Comparison of ENCODE assay signal across 10 cellular contexts in the genomic region with DNA sequence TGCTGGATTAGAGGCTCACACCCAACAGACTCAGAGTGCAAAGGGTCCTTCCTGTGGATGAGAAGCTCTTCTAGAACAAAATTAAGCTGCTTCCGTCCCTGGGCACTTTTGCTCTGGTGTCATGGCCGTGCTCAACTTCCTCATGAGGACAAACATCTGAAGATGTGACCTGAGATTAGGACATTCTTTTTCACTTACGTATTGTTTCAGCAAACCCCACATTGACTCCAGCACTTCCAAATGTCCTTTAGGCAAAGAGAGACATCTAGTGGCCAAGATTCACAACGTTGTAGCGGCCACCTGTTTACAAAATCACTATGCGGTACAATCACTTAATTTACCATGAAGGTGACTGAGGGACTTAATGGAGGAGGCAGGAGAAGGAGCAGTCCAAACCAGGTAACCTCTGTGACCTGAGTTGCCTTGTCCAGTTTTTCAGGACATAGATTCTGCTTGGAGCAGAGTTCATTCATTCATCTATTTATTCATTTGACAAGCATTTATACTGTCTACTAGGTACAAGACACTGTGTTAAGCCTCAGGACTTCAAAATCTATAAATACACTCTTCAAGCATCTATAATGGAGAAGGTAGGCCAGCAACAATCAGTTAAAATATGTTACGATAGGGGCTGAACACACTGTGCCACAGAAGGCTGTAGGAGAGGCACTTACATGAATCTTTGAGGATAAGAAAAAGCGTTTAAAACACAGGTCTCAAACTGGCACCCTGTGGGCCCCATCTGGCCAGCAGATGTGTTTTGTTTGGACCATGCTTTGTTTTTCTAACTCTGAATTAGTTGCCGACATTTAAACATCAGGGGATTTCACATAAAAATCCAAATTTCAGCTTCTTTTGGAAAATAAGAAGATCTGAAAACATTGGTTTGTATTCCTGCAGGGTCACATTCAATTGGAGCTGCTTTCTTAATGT. TPM values are rescaled to one million over a fixed set of nuclear protein-coding genes. Genes with fewer than 3 reads are reported as not detected.
DNase-seq lines count a peak whose midpoint lies in the region; ATAC-seq, FAIRE-seq and TF ChIP-seq lines count a peak whose summit lies in the region.
"Had no signal": no experiment of that assay in that cellular context is flagged by ENCODE, and none has a peak within 500 bp of the region (broad histone marks: within the 10 kb centered on the region; RNA-seq: fewer than 3 reads in every experiment).

No MANE protein-coding gene starts in this region.

- H3K36me3 ChIP-seq in breast epithelium (no peaks in the 10 kb centered on the region), kidney (ENCODE audit: control insufficient read depth in 1 of 2, insufficient read depth in 2 of 2, low read length in 2 of 2) (no peaks in the 10 kb centered on the region)

- no peak overlapping the region for H3K27ac Mint-ChIP-seq in activated CD4-positive, alpha-beta T cell treated with anti-CD3 and anti-CD28 coated beads, Interleukin-2, amount 10 ng/mL, durations not matched to agents 24 days and 14 days
- H3K27ac Mint-ChIP-seq: CD8-positive, alpha-beta memory T cell; dendritic cell treated with granulocyte-macrophage colony-stimulating factor and Interleukin-4, amounts not matched to agents 40 ng/mL and 50 ng/mL, for 4 days had no signal

- no peaks in the 10 kb centered on the region for H3K4me1 Mint-ChIP-seq in activated CD4-positive, alpha-beta T cell treated with anti-CD3 and anti-CD28 coated beads, Interleukin-2, amount 10 ng/mL, durations not matched to agents 24 days and 14 days

- H3K27ac ChIP-seq in breast epithelium (peak overlapping the region; percentile 27 to 78), kidney (ENCODE audit: low read depth in 2 of 2, low read length in 2 of 2) (peak overlapping the region in 1 of 2 donors; percentile 32)

- peak; percentile 88 for ATAC-seq in GM21576 (IDR thresholded peaks at IDR 0.05; ENCODE audit: unreplicated experiment)

- H3K27me3 Mint-ChIP-seq in activated CD4-positive, alpha-beta T cell treated with anti-CD3 and anti-CD28 coated beads, Interleukin-2, amount 10 ng/mL, durations not matched to agents 24 days and 14 days, result peaks cover 10% of the 10 kb centered on the region

- H3K9ac ChIP-seq in kidney (ENCODE audit: low read length in 2 of 2), result peak overlapping the region in 1 of 2 donors; percentile 1

- intact Hi-C loops in activated CD4-positive, alpha-beta T cell treated with anti-CD3 and anti-CD28 coated beads, Interleukin-2, amount 10 ng/mL, durations not matched to agents 24 days and 14 days (cut with micrococcal nuclease), result loop anchor here (2.0 to 5.0 kb wide), 2 partner anchors 199 to 265 kb away; no protein-coding TSS in a partner anchor
- intact Hi-C loops in breast epithelium (cut with DNase I; ENCODE audit: low total_unique reads), result no loop called here
- intact Hi-C loops in kidney (cut with DNase I), result no loop called here

- FAIRE-seq in kidney (lab: Jason Lieb, UNC), result peak; percentile 96

- no peaks in the 10 kb centered on the region for H3K9me3 ChIP-seq in breast epithelium
- H3K9me3 ChIP-seq in kidney (ENCODE audit: control insufficient read depth in 1 of 2, low read length in 2 of 2), result no peaks in the 10 kb centered on the region

- peak; percentile 76 for DNase-seq in activated CD4-positive, alpha-beta T cell treated with anti-CD3 and anti-CD28 coated beads, Interleukin-2, amount 10 ng/mL, durations not matched to agents 24 days and 14 days
- DNase-seq in activated CD4-positive, alpha-beta T cell treated with anti-CD3 and anti-CD28 coated beads, Interleukin-2, amount 50 U/mL, for 4 hours, result no peak
- DNase-seq in LHCN-M2 (ENCODE audit: low read depth) (peak; percentile 68), OCI-M1 (lab: John Stamatoyannopoulos, UW) (peak; percentile 86), breast epithelium (ENCODE audit: low spot score in 2 of 2) (peak in 1 of 2 donors; percentile 69), kidney (no peak)
- peak; percentile 26 for DNase-seq in stimulated activated CD8-positive, alpha-beta memory T cell treated with anti-CD3 and anti-CD28 coated beads, Interleukin-4, amount 100 ng/mL, for 48 hours

- TF ChIP-seq CTCF in breast epithelium (IDR thresholded peaks at IDR 0.05) (peak; percentile 62 to 92 (median 75)), kidney (IDR thresholded peaks at IDR 0.05; ENCODE audit: borderline replicate concordance, extremely low read depth, insufficient read depth) (peak; percentile 74)

- no peaks in the 10 kb centered on the region for H3K36me3 Mint-ChIP-seq in activated CD4-positive, alpha-beta T cell treated with anti-CD3 and anti-CD28 coated beads, Interleukin-2, amount 10 ng/mL, durations not matched to agents 24 days and 14 days (ENCODE audit: low read depth)
- H3K36me3 Mint-ChIP-seq: CD8-positive, alpha-beta memory T cell had no signal

- H3K4me3 Mint-ChIP-seq in activated CD4-positive, alpha-beta T cell treated with anti-CD3 and anti-CD28 coated beads, Interleukin-2, amount 10 ng/mL, durations not matched to agents 24 days and 14 days, result no peak overlapping the region
- H3K4me3 Mint-ChIP-seq: CD8-positive, alpha-beta memory T cell; dendritic cell treated with granulocyte-macrophage colony-stimulating factor and Interleukin-4, amounts not matched to agents 40 ng/mL and 50 ng/mL, for 4 days had no signal

- no peaks in the 10 kb centered on the region for H3K27me3 ChIP-seq in breast epithelium

- H3K4me3 ChIP-seq in breast epithelium, result no peak overlapping the region
- H3K4me3 ChIP-seq in kidney (ENCODE audit: low read length in 2 of 2), result no peak overlapping the region

- no peak for TF ChIP-seq POLR2A in breast epithelium (IDR thresholded peaks at IDR 0.05)

- H3K4me1 ChIP-seq in breast epithelium, result no peaks in the 10 kb centered on the region
- H3K4me1 ChIP-seq in kidney (ENCODE audit: control insufficient read depth in 1 of 2, insufficient read depth in 1 of 2, low read depth in 1 of 2, low read length in 2 of 2), result peaks cover 0 to 8% of the 10 kb centered on the region in 2 donors

- H3K9me3 Mint-ChIP-seq in activated CD4-positive, alpha-beta T cell treated with anti-CD3 and anti-CD28 coated beads, Interleukin-2, amount 10 ng/mL, durations not matched to agents 24 days and 14 days, result no peaks in the 10 kb centered on the region
- H3K9me3 Mint-ChIP-seq: dendritic cell treated with granulocyte-macrophage colony-stimulating factor and Interleukin-4, amounts not matched to agents 40 ng/mL and 50 ng/mL, for 4 days had no signal

RNA-seq across cellular contexts. Expression of a gene that starts 5.6 kb away (rescaled TPM):
- total RNA-seq in activated CD4-positive, alpha-beta T cell treated with anti-CD3 and anti-CD28 coated beads, Interleukin-2, amount 10 ng/mL, durations not matched to agents 24 days and 14 days, result not detected in 2 replicates
- total RNA-seq in LHCN-M2 (2014; rRNA removed) (not detected in 2 replicates), breast epithelium (1 to 10 TPM in 1 of 3 donors, under 1 TPM in 1, not detected in 1; 0.66 to 3.5 TPM), kidney (58.8 TPM)
- not detected for polyA plus RNA-seq in LHCN-M2 (2012)
- 28.6 TPM for polyA plus RNA-seq in kidney (ENCODE audit: insufficient read depth, low read depth, low replicate concordance)
- total RNA-seq: CD8-positive, alpha-beta memory T cell had no signal
- polyA plus RNA-seq: CD8-positive, alpha-beta memory T cell had no signal

Comparison
In these comparisons a context has a peak if more than half of its experiments do, and no peak if none do; other contexts are left out.
1. DNase-seq: peak in activated CD4-positive, alpha-beta T cell treated with anti-CD3 and anti-CD28 coated beads, Interleukin-2, amount 10 ng/mL, durations not matched to agents 24 days and 14 days (single experiment), LHCN-M2 (single experiment), OCI-M1 (single experiment) and stimulated activated CD8-positive, alpha-beta memory T cell treated with anti-CD3 and anti-CD28 coated beads, Interleukin-4, amount 100 ng/mL, for 48 hours (single experiment); none in activated CD4-positive, alpha-beta T cell treated with anti-CD3 and anti-CD28 coated beads, Interleukin-2, amount 50 U/mL, for 4 hours (0 of 2) and kidney (single experiment).
2. RNA of a gene that starts 5.6 kb away (total RNA-seq): 58.8 TPM in kidney (single experiment); 0.66 to 3.5 TPM in breast epithelium, not detected in activated CD4-positive, alpha-beta T cell treated with anti-CD3 and anti-CD28 coated beads, Interleukin-2, amount 10 ng/mL, durations not matched to agents 24 days and 14 days and not detected in LHCN-M2; every median in the first group is over 10 times any median in the second.